25 cellular contexts compared by ENCODE assay signal in the genomic region with DNA sequence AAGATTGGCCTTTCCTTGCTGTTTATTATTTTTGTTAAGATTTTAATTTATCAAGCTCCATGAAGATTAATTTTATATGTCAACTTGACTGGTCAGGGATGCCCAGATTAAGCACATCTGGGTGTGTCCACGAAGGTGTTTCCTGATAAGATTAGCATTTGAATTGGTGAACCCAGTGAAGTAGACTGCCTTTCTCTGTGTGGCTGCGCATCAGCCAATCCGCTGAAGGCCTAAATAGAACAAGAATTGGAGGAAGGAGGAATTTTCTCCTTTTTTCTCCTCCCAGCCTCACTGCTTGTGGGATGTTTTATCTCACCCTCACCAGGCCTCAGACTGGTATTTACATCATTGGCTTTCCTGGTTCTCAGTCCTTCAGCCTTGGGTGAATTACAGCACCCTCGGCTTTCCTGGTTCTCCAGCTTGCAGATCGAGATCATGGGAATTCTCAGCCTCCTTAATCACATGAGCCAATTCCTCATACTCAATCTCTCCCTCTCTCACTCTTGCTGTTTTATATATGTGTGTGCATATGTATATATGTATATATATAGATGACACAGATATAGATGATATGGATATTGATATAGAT.
DNase-seq lines count a peak whose midpoint lies in the region; ATAC-seq, FAIRE-seq and TF ChIP-seq lines count a peak whose summit lies in the region.
"Had no signal": no experiment of that assay in that cellular context is flagged by ENCODE, and none has a peak within 500 bp of the region (broad histone marks: within the 10 kb centered on the region; RNA-seq: fewer than 3 reads in every experiment).

No MANE protein-coding gene starts in this region.

- H3K9me3 Mint-ChIP-seq in CD8-positive, alpha-beta memory T cell, result no peaks in the 10 kb centered on the region

- H3K27ac ChIP-seq in HepG2 (ENCODE audit: extremely low read length, insufficient read depth, low read length) (peak overlapping the region; percentile 91), right lobe of liver (no peak overlapping the region), neutrophil (peak overlapping the region; percentile 57), body of pancreas (peak overlapping the region in 1 of 4 donors; percentile 21)
- no peak overlapping the region for H3K27ac ChIP-seq in CD8-positive, alpha-beta memory T cell (ENCODE audit: low read depth, low read length)
- H3K27ac ChIP-seq: 22Rv1, BLaER1 had no signal

- H2AFZ ChIP-seq in HepG2 (ENCODE audit: low read length), result no peak overlapping the region

- H3K36me3 ChIP-seq in HepG2 (replicated peaks in 1 of 2; ENCODE audit: control insufficient read depth in 1 of 2, insufficient read depth in 2 of 2, low read length in 2 of 2), result no peaks in the 10 kb centered on the region
- H3K36me3 ChIP-seq in right lobe of liver, result no peaks in the 10 kb centered on the region
- H3K36me3 ChIP-seq in neutrophil, result no peaks in the 10 kb centered on the region
- H3K36me3 ChIP-seq in body of pancreas (replicated peaks in 1 of 2; ENCODE audit: insufficient read depth in 1 of 2, low read depth in 2 of 2), result no peaks in the 10 kb centered on the region
- no peaks in the 10 kb centered on the region for H3K36me3 ChIP-seq in CD8-positive, alpha-beta memory T cell (ENCODE audit: insufficient read depth, low read length)
- H3K36me3 ChIP-seq: BLaER1, MG63 had no signal

- peaks cover 4 to 5% of the 10 kb centered on the region in 2 donors for H3K27me3 Mint-ChIP-seq in CD8-positive, alpha-beta memory T cell

- no peak for TF ChIP-seq POLR2A in HepG2 (IDR thresholded peaks at IDR 0.05; ENCODE audit: insufficient read depth in 1 of 2, low read depth in 2 of 2, low read length in 2 of 2)
- no peak for TF ChIP-seq POLR2A in right lobe of liver (IDR thresholded peaks at IDR 0.05)
- TF ChIP-seq POLR2A in body of pancreas (IDR thresholded peaks at IDR 0.05), result no peak

- peaks cover 18 to 23% (median 20%) of the 10 kb centered on the region in 3 donors for H3K4me1 Mint-ChIP-seq in CD8-positive, alpha-beta memory T cell

- ATAC-seq in HepG2, result no peak
- no peak for ATAC-seq in right lobe of liver
- ATAC-seq in body of pancreas, result no peak
- ATAC-seq: CD8-positive, alpha-beta T cell; K562; Right ventricle myocardium inferior had no signal

- BruUV-seq in HepG2 (replicated peaks; lab: Mats Ljungman, UMichigan), result no TSS peak

- no peak overlapping the region for H3K4me3 Mint-ChIP-seq in CD8-positive, alpha-beta memory T cell
- H3K4me3 Mint-ChIP-seq: CD8-positive, alpha-beta T cell had no signal

- in situ Hi-C loops in HepG2 (cut with HindIII; ENCODE audit: extremely low pct_ligation_motif_present, low pct_unique_long_range_greater_than_20kb), result no loop called here

- FAIRE-seq in HepG2 (lab: Jason Lieb, UNC), result no peak
- FAIRE-seq: G401.6, GM12892, H1, K562 had no signal

- TF ChIP-seq RAD21 in HepG2 (CRISPR knock-in tag; IDR thresholded peaks at IDR 0.05), result no peak

- no peak overlapping the region for H3K9ac ChIP-seq in HepG2 (ENCODE audit: insufficient read depth, low read depth, low read length)
- H3K9ac ChIP-seq: BLaER1 had no signal

- 98% methylated on average over 5 of the region's 5 CpGs for WGBS in HepG2 (ENCODE audit: low lambda C conversion rate)
- 82% methylated on average over 4 of the region's 5 CpGs for WGBS in right lobe of liver (ENCODE audit: insufficient coverage, low coverage, low lambda C conversion rate, missing lambda C conversion rate)
- 76 to 84% methylated on average over 5 of the region's 5 CpGs for WGBS in body of pancreas, 2 donors

- POLR2A ChIA-PET in HepG2 (lab: Yijun Ruan, JAX), result no interaction called here
- POLR2A ChIA-PET in CD8-positive, alpha-beta memory T cell (lab: Charles Lee), result no interaction called here

- H4K20me1 ChIP-seq in HepG2 (ENCODE audit: insufficient read depth, low read length), result no peaks in the 10 kb centered on the region
- H4K20me1 ChIP-seq: BLaER1 had no signal

- H3K79me2 ChIP-seq in HepG2 (ENCODE audit: insufficient read depth, low read length), result no peaks in the 10 kb centered on the region

- no peak overlapping the region for H3K4me2 ChIP-seq in HepG2 (ENCODE audit: low read depth, low read length)
- H3K4me2 ChIP-seq: BLaER1 had no signal

- no peak overlapping the region for H3K4me3 ChIP-seq in HepG2 (replicated peaks in 1 of 3; ENCODE audit: insufficient read depth in 1 of 3, low read depth in 2 of 3, low read length in 3 of 3)
- no peak overlapping the region for H3K4me3 ChIP-seq in right lobe of liver
- no peak overlapping the region for H3K4me3 ChIP-seq in neutrophil (ENCODE audit: low read depth in 1 of 2, low read length in 1 of 2)
- no peak overlapping the region for H3K4me3 ChIP-seq in body of pancreas
- no peak overlapping the region for H3K4me3 ChIP-seq in CD8-positive, alpha-beta memory T cell (ENCODE audit: low read length)
- H3K4me3 ChIP-seq: BLaER1, K562, MG63 had no signal

- H3K36me3 Mint-ChIP-seq in CD8-positive, alpha-beta memory T cell, result peaks cover 4 to 8% (median 4%) of the 10 kb centered on the region in 3 donors

- H3K4me1 ChIP-seq in HepG2 (ENCODE audit: insufficient read depth, low read length) (peaks cover 77% of the 10 kb centered on the region), right lobe of liver (peaks cover 0 to 50% (median 15%) of the 10 kb centered on the region in 4 donors), neutrophil (ENCODE audit: control insufficient read depth in 1 of 2, insufficient read depth in 1 of 2, low read depth in 1 of 2, low read length in 1 of 2) (peaks cover 33 to 39% of the 10 kb centered on the region in 2 experiments), body of pancreas (peaks cover 7% of the 10 kb centered on the region)
- H3K4me1 ChIP-seq in CD8-positive, alpha-beta memory T cell (ENCODE audit: insufficient read depth, low read length), result peaks cover 6% of the 10 kb centered on the region

- TF ChIP-seq EP300 in HepG2 (IDR thresholded peaks at IDR 0.05; ENCODE audit: low read depth in 2 of 2, low read length in 2 of 2) (no peak), HepG2 (CRISPR knock-in tag; IDR thresholded peaks at IDR 0.05; ENCODE audit: borderline replicate concordance) (no peak)

- H3K27ac Mint-ChIP-seq in CD8-positive, alpha-beta memory T cell, result no peak overlapping the region
- H3K27ac Mint-ChIP-seq: CD8-positive, alpha-beta T cell had no signal

- no peaks in the 10 kb centered on the region for H3K9me3 ChIP-seq in HepG2 (ENCODE audit: low read length)
- H3K9me3 ChIP-seq in right lobe of liver, result no peaks in the 10 kb centered on the region
- no peaks in the 10 kb centered on the region for H3K9me3 ChIP-seq in neutrophil
- H3K9me3 ChIP-seq in body of pancreas, result no peaks in the 10 kb centered on the region
- no peaks in the 10 kb centered on the region for H3K9me3 ChIP-seq in CD8-positive, alpha-beta memory T cell (ENCODE audit: low read length)
- H3K9me3 ChIP-seq: BLaER1, MG63 had no signal

- DNase-seq in HepG2 (ENCODE audit: low spot score) (no peak), right lobe of liver (no peak), amniotic epithelial cell (ENCODE audit: low read depth) (peak; percentile 22), body of pancreas (no peak), NCI-H510A (lab: John Stamatoyannopoulos, UW) (no peak), SHP77 (lab: John Stamatoyannopoulos, UW) (no peak)
- DNase-seq in CD8-positive, alpha-beta memory T cell, result no peak
- DNase-seq: ACHN; Calu3; CD8-positive, alpha-beta T cell; DMS153; MG63; NCI-H1048; NCI-H1417 treated with DMSO at 0.1 percent for 48 hours; NCI-H187; NCI-H446; NCI-H526 treated with DMSO at 0.1 percent for 48 hours had no signal

- CTCF ChIA-PET in HepG2 (lab: Yijun Ruan, JAX; ENCODE audit: low intra/inter-chr PET ratio, low total read pairs), result no interaction called here
- CTCF ChIA-PET in CD8-positive, alpha-beta memory T cell (lab: Charles Lee), result no interaction called here

- intact Hi-C loops in HepG2 (cut with micrococcal nuclease; ENCODE audit: unreplicated experiment) (loop anchor here (10.0 kb wide), 1 partner anchor 347 kb away; no protein-coding TSS in a partner anchor), right lobe of liver (cut with DNase I) (no loop called here), body of pancreas (cut with DNase I) (no loop called here)

- H3K27me3 ChIP-seq in HepG2 (ENCODE audit: control insufficient read depth in 1 of 2, insufficient read depth in 2 of 2, low read length in 2 of 2) (no peaks in the 10 kb centered on the region), right lobe of liver (no peaks in the 10 kb centered on the region), neutrophil (no peaks in the 10 kb centered on the region), body of pancreas (no peaks in the 10 kb centered on the region)
- no peaks in the 10 kb centered on the region for H3K27me3 ChIP-seq in CD8-positive, alpha-beta memory T cell (ENCODE audit: insufficient read depth, low read length, poor library complexity, severe bottlenecking)
- H3K27me3 ChIP-seq: BLaER1, MG63 had no signal

- no peak for TF ChIP-seq CTCF in HepG2 (CRISPR knock-in tag; IDR thresholded peaks at IDR 0.05)
- no peak for TF ChIP-seq CTCF in right lobe of liver (IDR thresholded peaks at IDR 0.05)
- no peak for TF ChIP-seq CTCF in neutrophil (IDR thresholded peaks at IDR 0.05)
- no peak for TF ChIP-seq CTCF in body of pancreas (IDR thresholded peaks at IDR 0.05)

TF ChIP-seq in HepG2, 621 proteins besides CTCF, POLR2A, EP300 and RAD21 (continues in another document):
- TF ChIP-seq STAG1 (CRISPR knock-in tag; IDR thresholded peaks at IDR 0.05), result no peak
- no peak for TF ChIP-seq PITX1 (CRISPR knock-in tag; IDR thresholded peaks at IDR 0.05)
- no peak for TF ChIP-seq ZNF205 (CRISPR knock-in tag; IDR thresholded peaks at IDR 0.05)
- TF ChIP-seq RELA (CRISPR knock-in tag; IDR thresholded peaks at IDR 0.05), result no peak
- TF ChIP-seq WIZ (CRISPR knock-in tag; IDR thresholded peaks at IDR 0.05), result no peak
- TF ChIP-seq, protein P1, sequence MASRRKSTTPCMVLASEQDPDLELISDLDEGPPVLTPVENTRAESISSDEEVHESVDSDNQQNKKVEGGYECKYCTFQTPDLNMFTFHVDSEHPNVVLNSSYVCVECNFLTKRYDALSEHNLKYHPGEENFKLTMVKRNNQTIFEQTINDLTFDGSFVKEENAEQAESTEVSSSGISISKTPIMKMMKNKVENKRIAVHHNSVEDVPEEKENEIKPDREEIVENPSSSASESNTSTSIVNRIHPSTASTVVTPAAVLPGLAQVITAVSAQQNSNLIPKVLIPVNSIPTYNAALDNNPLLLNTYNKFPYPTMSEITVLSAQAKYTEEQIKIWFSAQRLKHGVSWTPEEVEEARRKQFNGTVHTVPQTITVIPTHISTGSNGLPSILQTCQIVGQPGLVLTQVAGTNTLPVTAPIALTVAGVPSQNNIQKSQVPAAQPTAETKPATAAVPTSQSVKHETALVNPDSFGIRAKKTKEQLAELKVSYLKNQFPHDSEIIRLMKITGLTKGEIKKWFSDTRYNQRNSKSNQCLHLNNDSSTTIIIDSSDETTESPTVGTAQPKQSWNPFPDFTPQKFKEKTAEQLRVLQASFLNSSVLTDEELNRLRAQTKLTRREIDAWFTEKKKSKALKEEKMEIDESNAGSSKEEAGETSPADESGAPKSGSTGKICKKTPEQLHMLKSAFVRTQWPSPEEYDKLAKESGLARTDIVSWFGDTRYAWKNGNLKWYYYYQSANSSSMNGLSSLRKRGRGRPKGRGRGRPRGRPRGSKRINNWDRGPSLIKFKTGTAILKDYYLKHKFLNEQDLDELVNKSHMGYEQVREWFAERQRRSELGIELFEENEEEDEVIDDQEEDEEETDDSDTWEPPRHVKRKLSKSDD (CRISPR knock-in tag; IDR thresholded peaks at IDR 0.05; ENCODE audit: low read depth), result no peak

Comparison
In these comparisons a context has a peak if more than half of its experiments do, and no peak if none do; other contexts are left out.
1. H3K27ac ChIP-seq: peak in HepG2 (single experiment) and neutrophil (single experiment); none in right lobe of liver (0 of 3) and CD8-positive, alpha-beta memory T cell (single experiment).